ENCODE assay signal across 8 cellular contexts in the genomic region with DNA sequence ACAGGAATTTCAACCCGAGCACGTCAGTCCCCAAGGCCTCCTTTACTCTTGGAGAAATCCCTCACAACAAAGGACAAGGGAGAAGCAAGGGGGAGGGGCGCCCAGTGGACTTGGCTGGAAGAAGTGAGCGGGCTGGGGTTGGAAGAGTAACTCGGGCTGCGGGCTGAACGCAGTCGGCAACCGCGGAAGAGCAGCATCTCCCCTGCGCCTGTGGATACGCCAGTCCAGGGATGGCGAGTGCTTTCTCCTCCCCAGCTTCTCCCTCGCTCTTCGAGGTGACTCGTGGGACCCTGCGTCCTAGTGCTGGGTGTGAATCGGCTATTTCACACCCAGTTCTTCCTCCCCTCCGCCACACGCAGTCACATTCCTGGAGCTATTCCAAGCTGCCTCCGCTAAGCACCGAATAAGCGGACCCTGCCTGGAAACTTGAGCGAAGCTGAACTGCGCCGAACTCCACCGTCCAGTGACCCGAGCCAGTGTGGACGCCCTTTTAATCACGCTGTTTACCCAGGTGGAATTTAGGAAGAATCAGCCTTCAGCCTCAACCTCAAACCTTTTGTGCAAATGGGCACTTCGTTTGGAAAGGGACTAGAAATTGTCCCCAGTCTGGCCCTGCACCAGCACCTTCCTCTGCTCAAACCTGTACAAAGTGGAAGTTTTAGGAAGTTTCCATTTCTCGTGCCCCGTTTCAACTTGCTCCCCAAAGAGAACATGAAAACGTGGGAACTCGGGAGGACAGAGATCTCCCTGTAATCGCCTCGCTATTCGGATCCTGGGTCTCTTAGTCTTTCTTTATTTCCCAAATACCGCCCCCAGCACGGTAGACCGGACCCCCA.
DNase-seq lines count a peak whose midpoint lies in the region; ATAC-seq and TF ChIP-seq lines count a peak whose summit lies in the region.

No MANE protein-coding gene starts in this region.

- ATAC-seq in Right ventricle myocardium inferior: no peak

- no peaks in the 10 kb centered on the region for H3K4me1 ChIP-seq in cardiac muscle cell (ENCODE audit: low read depth)
- H3K4me1 ChIP-seq in rectal smooth muscle tissue (ENCODE audit: control insufficient read depth, insufficient read depth, low read length): peaks cover 2% of the 10 kb centered on the region

- H3K36me3 ChIP-seq in cardiac muscle cell (no peaks in the 10 kb centered on the region), rectal smooth muscle tissue (ENCODE audit: control insufficient read depth, insufficient read depth, low read length) (no peaks in the 10 kb centered on the region)

- no peaks in the 10 kb centered on the region for H3K9me3 ChIP-seq in cardiac muscle cell (ENCODE audit: low read depth)

- H3K27me3 ChIP-seq in cardiac muscle cell: peaks cover 16% of the 10 kb centered on the region
- H3K27me3 ChIP-seq in rectal smooth muscle tissue (ENCODE audit: control insufficient read depth, insufficient read depth, low read length): no peaks in the 10 kb centered on the region

- no peak overlapping the region for H3K27ac ChIP-seq in cardiac muscle cell
- peak overlapping the region; percentile 93 for H3K27ac ChIP-seq in rectal smooth muscle tissue (ENCODE audit: low read depth, low read length)

- peak overlapping the region; percentile 63 for H3K4me3 ChIP-seq in cardiac muscle cell
- H3K4me3 ChIP-seq in rectal smooth muscle tissue (ENCODE audit: low read length): peak overlapping the region; percentile 51

- intact Hi-C loops in Right ventricle myocardium inferior (cut with DNase I): no loop called here

- H3K9ac ChIP-seq in rectal smooth muscle tissue (ENCODE audit: low read length): peak overlapping the region; percentile 45

- peak; percentile 33 to 68 for DNase-seq in cardiac muscle cell (ENCODE audit: low read depth in 1 of 2, low spot score in 1 of 2)
- DNase-seq in Right ventricle myocardium inferior (ENCODE audit: missing footprints): no peak
- DNase-seq in amygdala (lab: John Stamatoyannopoulos, UW): peak in 55 of 56 donors; percentile 15 to 87 (median 62)
- peak; percentile 50 for DNase-seq in iPS DF 19.7 (ENCODE audit: low read depth, low spot score)
- DNase-seq in NCI-H345 (lab: John Stamatoyannopoulos, UW): no peak
- DNase-seq in NCI-H1436 treated with DMSO at 0.1 percent for 48 hours (lab: John Stamatoyannopoulos, UW): no peak
- no peak for DNase-seq in GDM1 (lab: John Stamatoyannopoulos, UW)

- TF ChIP-seq CTCF in cardiac muscle cell (IDR thresholded peaks at IDR 0.05; ENCODE audit: low read depth, low read length): no peak

Comparison
In these comparisons a context has a peak if more than half of its experiments do, and no peak if none do; other contexts are left out.
1. DNase-seq: peak in cardiac muscle cell (2 of 2), amygdala (55 of 56) and iPS DF 19.7 (single experiment); none in Right ventricle myocardium inferior (single experiment), NCI-H345 (single experiment), NCI-H1436 treated with DMSO at 0.1 percent for 48 hours (single experiment) and GDM1 (single experiment).